In the genomic region with DNA sequence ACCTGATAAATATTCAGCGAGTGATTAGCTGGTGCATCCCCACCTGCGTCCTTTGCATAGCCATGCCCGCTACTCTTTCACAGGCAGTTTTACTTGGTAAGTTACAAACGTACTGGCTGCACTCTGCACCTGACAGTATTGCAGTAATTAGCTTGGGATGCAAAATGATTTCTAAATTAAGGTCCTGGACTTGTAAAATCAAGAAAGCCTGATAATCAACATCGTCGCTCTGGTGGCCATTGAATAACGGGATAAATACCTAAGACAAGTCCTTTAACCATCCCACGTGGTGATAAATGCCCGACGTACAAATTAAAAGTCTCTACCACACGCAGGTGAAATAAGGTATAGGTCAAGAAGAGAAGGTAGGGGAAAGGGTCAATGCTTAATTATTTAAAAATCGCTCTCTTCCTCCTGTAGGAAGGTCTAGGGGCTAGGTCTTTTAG, we compare ENCODE assay signal across 9 cellular contexts. TPM values are rescaled to one million over a fixed set of nuclear protein-coding genes. Genes with fewer than 3 reads are reported as not detected.
DNase-seq lines count a peak whose midpoint lies in the region; ATAC-seq and TF ChIP-seq lines count a peak whose summit lies in the region.
"Had no signal": no experiment of that assay in that cellular context is flagged by ENCODE, and none has a peak within 500 bp of the region (broad histone marks: within the 10 kb centered on the region; RNA-seq: fewer than 3 reads in every experiment).

No MANE protein-coding gene starts in this region.

- H3K27me3 ChIP-seq in GM06990 (replicated peaks; ENCODE audit: control insufficient read depth, insufficient read depth, low read length) (peaks cover 3% of the 10 kb centered on the region; the same call in 1 of the 2 replicates), fibroblast of lung (ENCODE audit: control insufficient read depth, insufficient read depth, low read length) (no peaks in the 10 kb centered on the region), psoas muscle (ENCODE audit: insufficient read depth in 3 of 3, low read length in 2 of 3) (no peaks in the 10 kb centered on the region)

- peak overlapping the region; percentile 53 for H3K9ac ChIP-seq in fibroblast of lung (ENCODE audit: insufficient read depth, low read length)

- H4K20me1 ChIP-seq in fibroblast of lung (ENCODE audit: control insufficient read depth, extremely low read depth, insufficient read depth, low read length), result no peaks in the 10 kb centered on the region

- H3K4me2 ChIP-seq in fibroblast of lung (ENCODE audit: extremely low read depth, insufficient read depth, low read length), result peak overlapping the region; percentile 93

- H3K4me1 ChIP-seq in fibroblast of lung (ENCODE audit: control insufficient read depth, extremely low read depth, insufficient read depth, low read length) (no peaks in the 10 kb centered on the region), psoas muscle (peaks cover 7% of the 10 kb centered on the region)

- TF ChIP-seq CTCF in GM06990 (IDR thresholded peaks at IDR 0.05; ENCODE audit: insufficient read depth, low read length, poor library complexity, severe bottlenecking) (no peak), RWPE1 (conservative IDR thresholded peaks at IDR 0.05; ENCODE audit: low read depth) (no peak), fibroblast of lung (conservative IDR thresholded peaks at IDR 0.05 in 1 of 2, IDR thresholded peaks at IDR 0.05 in 1 of 2; ENCODE audit: low read depth in 1 of 2, low read length in 2 of 2) (no peak), psoas muscle (IDR thresholded peaks at IDR 0.05) (no peak)

- POLR2A ChIA-PET in RWPE1 (lab: Yijun Ruan, JAX; ENCODE audit: low non-redundant PET), result no interaction called here

- peak overlapping the region; percentile 75 for H3K27ac ChIP-seq in RWPE1
- peak overlapping the region; percentile 63 for H3K27ac ChIP-seq in fibroblast of lung (ENCODE audit: insufficient read depth, low read length)
- no peak overlapping the region for H3K27ac ChIP-seq in psoas muscle

- CTCF ChIA-PET in RWPE1 (lab: Yijun Ruan, JAX), result no interaction called here

- peaks cover 41% of the 10 kb centered on the region for H3K79me2 ChIP-seq in fibroblast of lung (ENCODE audit: control insufficient read depth, insufficient read depth, low read length)

- DNase-seq in GM06990 (ENCODE audit: extremely low read depth, insufficient read length) (no peak), RWPE1 (ENCODE audit: low spot score) (no peak), fibroblast of lung (ENCODE audit: low read depth in 2 of 2) (no peak), psoas muscle (no peak), middle frontal gyrus (ENCODE audit: extremely low spot score, low spot score) (no peak), NCI-H748 (lab: John Stamatoyannopoulos, UW; ENCODE audit: unreplicated experiment) (no peak), NOMO-1 (lab: John Stamatoyannopoulos, UW; ENCODE audit: unreplicated experiment in 2 of 2) (no peak), NCI-H146 treated with DMSO at 0.1 percent for 48 hours (lab: John Stamatoyannopoulos, UW; ENCODE audit: unreplicated experiment) (no peak)
- DNase-seq: activated CD8-positive, alpha-beta memory T cell treated with anti-CD3 and anti-CD28 coated beads, Interleukin-2, amount 50 U/mL, for 48 hours had no signal

- no peak overlapping the region for H2AFZ ChIP-seq in fibroblast of lung (ENCODE audit: low read length)

- H3K9me3 ChIP-seq in fibroblast of lung (ENCODE audit: control insufficient read depth, insufficient read depth, low read depth, low read length) (no peaks in the 10 kb centered on the region), psoas muscle (no peaks in the 10 kb centered on the region)

- H3K4me3 ChIP-seq in GM06990 (replicated peaks; ENCODE audit: low read depth, low read length) (peak overlapping the region; percentile 63), fibroblast of lung (replicated peaks in 1 of 4; ENCODE audit: control extremely low read depth in 1 of 4, insufficient read depth in 1 of 4, low read depth in 3 of 4, low read length in 4 of 4) (peak overlapping the region; percentile 66 to 89 (median 78)), psoas muscle (peak overlapping the region; percentile 90)

- H3K36me3 ChIP-seq in GM06990 (ENCODE audit: control insufficient read depth, insufficient read depth, low read length) (no peaks in the 10 kb centered on the region), fibroblast of lung (ENCODE audit: control insufficient read depth, insufficient read depth, low read length) (no peaks in the 10 kb centered on the region), psoas muscle (ENCODE audit: insufficient read depth in 1 of 2, low read depth in 1 of 2) (no peaks in the 10 kb centered on the region)

- intact Hi-C loops in psoas muscle (cut with DNase I), result no loop called here

- ATAC-seq in psoas muscle, result no peak

- 37 to 41% (median 39%) methylated on average over 12 of the region's 12 CpGs for WGBS in psoas muscle, 3 donors

RNA-seq across cellular contexts. Expression of gene PRKCA, which starts 1.0 kb away (rescaled TPM):
- total RNA-seq in fibroblast of lung (14.6 and 34.0 TPM in 2 replicates), psoas muscle (10 to 100 TPM in 1 of 4 donors, 1 to 10 TPM in 3; 4.1 to 15.5 (median 8.8) TPM)
- polyA plus RNA-seq in fibroblast of lung (46.3 and 74.2 TPM in 2 replicates), psoas muscle (10 to 100 TPM in 1 of 3 donors, 1 to 10 TPM in 1, under 1 TPM in 1; 0.35 to 14.5 (median 3.2) TPM)
- polyA plus RNA-seq in fibroblast of lung (2012), result 25.2 and 45.4 TPM in 2 replicates
- polyA minus RNA-seq in fibroblast of lung (ENCODE audit: low replicate concordance), result 105 and 147 TPM in 2 replicates
